Comparison of ENCODE assay signal across 1 cellular context in the genomic region with DNA sequence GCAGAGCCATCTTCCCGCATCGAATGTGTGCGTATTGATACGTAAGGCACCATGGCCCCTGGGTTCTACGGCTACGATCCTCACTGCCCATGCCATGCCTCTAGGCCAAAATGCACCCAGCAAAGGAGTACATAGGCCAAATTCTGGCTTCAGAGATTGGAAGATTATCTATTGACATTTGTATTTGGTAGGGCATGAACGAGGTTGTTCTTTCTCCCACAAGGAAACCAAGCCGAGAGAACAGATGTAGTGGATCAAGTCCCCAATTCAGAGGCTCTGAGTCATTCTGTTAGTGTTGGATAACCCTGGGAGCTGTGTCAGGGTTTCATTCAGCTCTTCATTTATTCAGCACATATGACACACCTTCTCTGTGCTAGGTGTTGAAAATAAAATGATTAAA.
TF ChIP-seq lines count a peak whose summit lies in the region.

No MANE protein-coding gene starts in this region.

TF ChIP-seq in H1, 55 proteins besides CTCF, POLR2A, EP300 and RAD21:
- TF ChIP-seq ASH2L (IDR thresholded peaks at IDR 0.05; ENCODE audit: low read length) (no peak), SP2 (IDR thresholded peaks at IDR 0.05; ENCODE audit: low read length) (no peak), CEBPB (IDR thresholded peaks at IDR 0.05; ENCODE audit: low read depth, low read length) (no peak), HDAC6 (IDR thresholded peaks at IDR 0.05; ENCODE audit: low read depth, low read length) (no peak), FOSL1 (IDR thresholded peaks at IDR 0.05; ENCODE audit: insufficient read depth, low read depth, low read length) (no peak), HDAC2 (IDR thresholded peaks at IDR 0.05; ENCODE audit: borderline replicate concordance in 1 of 2, low read depth in 2 of 2, low read length in 2 of 2) (no peak), POU5F1 (IDR thresholded peaks at IDR 0.05; ENCODE audit: low read depth, low read length) (no peak), GTF2F1 (IDR thresholded peaks at IDR 0.05; ENCODE audit: borderline replicate concordance, low read depth, low read length) (no peak), KDM4A (IDR thresholded peaks at IDR 0.05; ENCODE audit: low read depth, low read length, severe bottlenecking) (no peak), JUN (IDR thresholded peaks at IDR 0.05; ENCODE audit: low read depth, low read length) (no peak)
- TF ChIP-seq, protein P1, sequence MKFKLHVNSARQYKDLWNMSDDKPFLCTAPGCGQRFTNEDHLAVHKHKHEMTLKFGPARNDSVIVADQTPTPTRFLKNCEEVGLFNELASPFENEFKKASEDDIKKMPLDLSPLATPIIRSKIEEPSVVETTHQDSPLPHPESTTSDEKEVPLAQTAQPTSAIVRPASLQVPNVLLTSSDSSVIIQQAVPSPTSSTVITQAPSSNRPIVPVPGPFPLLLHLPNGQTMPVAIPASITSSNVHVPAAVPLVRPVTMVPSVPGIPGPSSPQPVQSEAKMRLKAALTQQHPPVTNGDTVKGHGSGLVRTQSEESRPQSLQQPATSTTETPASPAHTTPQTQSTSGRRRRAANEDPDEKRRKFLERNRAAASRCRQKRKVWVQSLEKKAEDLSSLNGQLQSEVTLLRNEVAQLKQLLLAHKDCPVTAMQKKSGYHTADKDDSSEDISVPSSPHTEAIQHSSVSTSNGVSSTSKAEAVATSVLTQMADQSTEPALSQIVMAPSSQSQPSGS (IDR thresholded peaks at IDR 0.05; ENCODE audit: low read length) = no peak
